22 cellular contexts compared by ENCODE assay signal in the genomic region with DNA sequence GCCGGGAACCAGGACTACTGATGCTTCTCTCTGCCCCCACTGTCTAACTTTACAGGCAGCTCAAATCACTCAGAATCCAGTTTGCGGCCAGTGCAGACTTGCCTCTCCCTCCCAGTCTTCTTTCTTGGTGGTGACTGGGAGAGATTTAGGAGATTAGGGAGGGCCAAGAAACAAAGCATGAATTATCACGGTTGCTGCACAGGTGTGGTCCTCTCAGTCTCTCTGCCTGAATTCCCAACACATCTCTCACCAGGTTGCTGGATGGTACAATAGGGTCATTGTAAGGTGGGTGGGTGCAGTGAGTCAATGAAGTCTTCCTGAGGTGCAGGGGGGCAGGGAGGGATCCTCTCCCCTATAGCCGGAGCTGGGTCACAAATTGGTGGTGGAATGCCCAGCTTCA. TPM values are rescaled to one million over a fixed set of nuclear protein-coding genes. Genes with fewer than 3 reads are reported as not detected.
A peak's percentile ranks its signal among the peaks of the same experiment; 100 is the strongest.
DNase-seq lines count a peak whose midpoint lies in the region; TF ChIP-seq lines count a peak whose summit lies in the region.
"Had no signal": no experiment of that assay in that cellular context is flagged by ENCODE, and none has a peak within 500 bp of the region (broad histone marks: within the 10 kb centered on the region; RNA-seq: fewer than 3 reads in every experiment).

No MANE protein-coding gene starts in this region.

- H3K9me3 Mint-ChIP-seq in type B pancreatic cell, result no peaks in the 10 kb centered on the region
- peaks cover 7% of the 10 kb centered on the region for H3K9me3 Mint-ChIP-seq in osteocyte (ENCODE audit: unreplicated experiment)
- peaks cover 1% of the 10 kb centered on the region for H3K9me3 Mint-ChIP-seq in glutamatergic neuron (ENCODE audit: unreplicated experiment)
- H3K9me3 Mint-ChIP-seq: activated naive CD4-positive, alpha-beta T cell treated with anti-CD3 and anti-CD28 coated beads, Interleukin-2, amount 10 ng/mL, durations not matched to agents 7 days and 5 days; brain; stimulated activated memory B cell treated with anti-CD40 and anti-IgM and Interleukin-4, amounts not matched to agents 10 μg/mL and 1 μg/mL and 100 μg/mL, for 72 hours had no signal

- H3K27ac Mint-ChIP-seq in type B pancreatic cell, result peak overlapping the region; percentile 49
- no peak overlapping the region for H3K27ac Mint-ChIP-seq in osteocyte (ENCODE audit: unreplicated experiment)
- H3K27ac Mint-ChIP-seq in glutamatergic neuron (ENCODE audit: unreplicated experiment), result no peak overlapping the region
- H3K27ac Mint-ChIP-seq: activated CD4-positive, alpha-beta memory T cell treated with anti-CD3 and anti-CD28 coated beads, Interleukin-2, amount 10 ng/mL, durations not matched to agents 7 days and 5 days; activated naive CD4-positive, alpha-beta T cell treated with anti-CD3 and anti-CD28 coated beads, Interleukin-2, amount 10 ng/mL, durations not matched to agents 7 days and 5 days; brain; stimulated activated memory B cell treated with anti-CD40 and anti-IgM and Interleukin-4, amounts not matched to agents 10 μg/mL and 1 μg/mL and 100 μg/mL, for 72 hours; T-helper 2 cell treated with Interferon-gamma antibody and Interleukin-4, amounts not matched to agents 5 μg/mL and 100 μg/mL, for 36 hours had no signal

- H3K27me3 Mint-ChIP-seq in type B pancreatic cell (peaks cover 4% of the 10 kb centered on the region), osteocyte (ENCODE audit: unreplicated experiment) (peaks cover 11% of the 10 kb centered on the region), glutamatergic neuron (ENCODE audit: unreplicated experiment) (peaks cover 5% of the 10 kb centered on the region)
- H3K27me3 Mint-ChIP-seq: activated CD4-positive, alpha-beta memory T cell treated with anti-CD3 and anti-CD28 coated beads, Interleukin-2, amount 10 ng/mL, durations not matched to agents 7 days and 5 days had no signal

- H3K27me3 ChIP-seq in SJCRH30, result no peaks in the 10 kb centered on the region
- H3K27me3 ChIP-seq: BLaER1, left lung, sigmoid colon, upper lobe of left lung had no signal

- H3K36me3 Mint-ChIP-seq in type B pancreatic cell (no peaks in the 10 kb centered on the region), osteocyte (ENCODE audit: unreplicated experiment) (peaks cover 2% of the 10 kb centered on the region), glutamatergic neuron (ENCODE audit: unreplicated experiment) (no peaks in the 10 kb centered on the region)
- H3K36me3 Mint-ChIP-seq: brain; stimulated activated memory B cell treated with anti-CD40 and anti-IgM and Interleukin-4, amounts not matched to agents 10 μg/mL and 1 μg/mL and 100 μg/mL, for 72 hours had no signal

- peak overlapping the region; percentile 84 for H3K27ac ChIP-seq in SJCRH30
- H3K27ac ChIP-seq: BLaER1, left lung, sigmoid colon, upper lobe of left lung had no signal

- H3K4me1 Mint-ChIP-seq in type B pancreatic cell (ENCODE audit: unreplicated experiment), result peaks cover 10% of the 10 kb centered on the region
- peaks cover 11% of the 10 kb centered on the region for H3K4me1 Mint-ChIP-seq in osteocyte (ENCODE audit: unreplicated experiment)
- H3K4me1 Mint-ChIP-seq in glutamatergic neuron (ENCODE audit: low read depth, unreplicated experiment), result peaks cover 8% of the 10 kb centered on the region
- H3K4me1 Mint-ChIP-seq: brain; stimulated activated memory B cell treated with anti-CD40 and anti-IgM and Interleukin-4, amounts not matched to agents 10 μg/mL and 1 μg/mL and 100 μg/mL, for 72 hours had no signal

- TF ChIP-seq CTCF in type B pancreatic cell (conservative IDR thresholded peaks at IDR 0.05) (no peak), osteocyte (IDR thresholded peaks at IDR 0.05) (no peak), glutamatergic neuron (IDR thresholded peaks at IDR 0.05; ENCODE audit: partially characterized antibody, unreplicated experiment) (no peak)

- DNase-seq in LoVo (ENCODE audit: low spot score), result peak; percentile 70
- DNase-seq in SJCRH30, result peak; percentile 72 to 87
- peak; percentile 87 for DNase-seq in islet precursor cell
- no peak for DNase-seq in type B pancreatic cell (ENCODE audit: extremely low spot score, unreplicated experiment)
- no peak for DNase-seq in osteocyte (ENCODE audit: extremely low spot score, unreplicated experiment)
- DNase-seq in glutamatergic neuron, result no peak
- no peak for DNase-seq in NOMO-1 treated with DMSO at 0.1 percent for 48 hours (lab: John Stamatoyannopoulos, UW; ENCODE audit: unreplicated experiment)
- DNase-seq: activated CD4-positive, alpha-beta memory T cell treated with anti-CD3 and anti-CD28 coated beads, Interleukin-2, amount 10 ng/mL, durations not matched to agents 7 days and 5 days; activated naive CD4-positive, alpha-beta T cell treated with anti-CD3 and anti-CD28 coated beads, Interleukin-2, amount 10 ng/mL, durations not matched to agents 7 days and 5 days; cerebellar nuclear complex; dermis blood vessel endothelial cell; left lung; NCI-H1694; Right ventricle myocardium superior; sigmoid colon; stimulated activated CD4-positive, alpha-beta T cell treated with anti-CD3 and anti-CD28 coated beads, Interleukin-15, amount 100 ng/mL, for 24 hours had no signal

- peaks cover 60% of the 10 kb centered on the region for H3K4me1 ChIP-seq in SJCRH30
- H3K4me1 ChIP-seq: sigmoid colon, upper lobe of left lung had no signal

- H3K4me3 Mint-ChIP-seq in type B pancreatic cell (peak overlapping the region; percentile 4), osteocyte (ENCODE audit: unreplicated experiment) (no peak overlapping the region), glutamatergic neuron (ENCODE audit: unreplicated experiment) (no peak overlapping the region)
- H3K4me3 Mint-ChIP-seq: activated CD4-positive, alpha-beta memory T cell treated with anti-CD3 and anti-CD28 coated beads, Interleukin-2, amount 10 ng/mL, durations not matched to agents 7 days and 5 days; activated naive CD4-positive, alpha-beta T cell treated with anti-CD3 and anti-CD28 coated beads, Interleukin-2, amount 10 ng/mL, durations not matched to agents 7 days and 5 days; brain; stimulated activated memory B cell treated with anti-CD40 and anti-IgM and Interleukin-4, amounts not matched to agents 10 μg/mL and 1 μg/mL and 100 μg/mL, for 72 hours; T-helper 2 cell treated with Interferon-gamma antibody and Interleukin-4, amounts not matched to agents 5 μg/mL and 100 μg/mL, for 36 hours had no signal

- H3K36me3 ChIP-seq in SJCRH30, result no peaks in the 10 kb centered on the region
- H3K36me3 ChIP-seq: BLaER1, left lung, sigmoid colon, upper lobe of left lung had no signal

- no peaks in the 10 kb centered on the region for H3K9me3 ChIP-seq in SJCRH30 (replicated peaks)
- H3K9me3 ChIP-seq: BLaER1, left lung, sigmoid colon, upper lobe of left lung had no signal

- H3K4me3 ChIP-seq in SJCRH30, result no peak overlapping the region; the same call in 1 of the 2 replicates
- H3K4me3 ChIP-seq: BLaER1, left lung, sigmoid colon, upper lobe of left lung had no signal

RNA-seq across cellular contexts. Expression of a gene that starts 12.6 kb away (rescaled TPM):
- total RNA-seq in SJCRH30 (2014; rRNA removed; shearing (Covaris generic)), result 492 and 509 TPM in 2 replicates
- total RNA-seq in type B pancreatic cell (ENCODE audit: low replicate concordance), result 511 and 1,438 TPM in 2 replicates
- total RNA-seq in osteocyte, result 443 and 446 TPM in 2 replicates
- 45.1 TPM for total RNA-seq in glutamatergic neuron (ENCODE audit: unreplicated experiment)
- total RNA-seq: G401 had no signal

RNA-seq across cellular contexts. Expression of a gene that starts 30.6 kb away (rescaled TPM):
- 36.4 and 38.3 TPM in 2 replicates for total RNA-seq in SJCRH30 (2014; rRNA removed; shearing (Covaris generic))
- 316 and 1,258 TPM in 2 replicates for total RNA-seq in type B pancreatic cell (ENCODE audit: low replicate concordance)
- 227 and 234 TPM in 2 replicates for total RNA-seq in osteocyte
- 245 TPM for total RNA-seq in glutamatergic neuron (ENCODE audit: unreplicated experiment)
- total RNA-seq: G401 had no signal

Comparison
In these comparisons a context has a peak if more than half of its experiments do, and no peak if none do; other contexts are left out.
1. DNase-seq: peak in LoVo (single experiment), SJCRH30 (2 of 2) and islet precursor cell (single experiment); none in type B pancreatic cell (single experiment), osteocyte (single experiment), glutamatergic neuron (single experiment) and NOMO-1 treated with DMSO at 0.1 percent for 48 hours (single experiment).